In genomic region chr12:77725611-77726010, GRCh38 we compare ENCODE assay signal across 22 cellular contexts.
A peak's percentile ranks its signal among the peaks of the same experiment; 100 is the strongest.
DNase-seq lines count a peak whose midpoint lies in the region; ATAC-seq, FAIRE-seq and TF ChIP-seq lines count a peak whose summit lies in the region.
"Had no signal": no experiment of that assay in that cellular context is flagged by ENCODE, and none has a peak within 500 bp of the region (broad histone marks: within the 10 kb centered on the region; RNA-seq: fewer than 3 reads in every experiment).

No MANE protein-coding gene starts in this region.

- CTCF ChIA-PET in CD4-positive, alpha-beta T cell (lab: Charles Lee), result no interaction called here

- no peaks in the 10 kb centered on the region for H3K4me1 Mint-ChIP-seq in CD4-positive, alpha-beta T cell (ENCODE audit: low read depth)
- H3K4me1 Mint-ChIP-seq: activated B cell treated with CpG ODN at 0.5 μM for 24 hours; central memory CD8-positive, alpha-beta T cell; naive thymus-derived CD8-positive, alpha-beta T cell had no signal

- no peak overlapping the region for H3K4me3 ChIP-seq in adipocyte (ENCODE audit: low read length)
- H3K4me3 ChIP-seq in foreskin fibroblast (ENCODE audit: low read depth in 1 of 2, low read length in 2 of 2), result no peak overlapping the region
- H3K4me3 ChIP-seq: HAP-1, heart right ventricle, PC-9, transverse colon had no signal

- H3K27me3 ChIP-seq in adipocyte (replicated peaks; ENCODE audit: control insufficient read depth, insufficient read depth, low read length), result no peaks in the 10 kb centered on the region
- no peaks in the 10 kb centered on the region for H3K27me3 ChIP-seq in CD4-positive, alpha-beta T cell (ENCODE audit: control insufficient read depth, insufficient read depth, low read length)
- H3K27me3 ChIP-seq: heart right ventricle, transverse colon had no signal

- H3K4me1 ChIP-seq in adipocyte (ENCODE audit: control insufficient read depth, insufficient read depth, low read length), result peaks cover 13% of the 10 kb centered on the region
- H3K4me1 ChIP-seq: transverse colon had no signal

- H3K9ac ChIP-seq in adipocyte (ENCODE audit: low read length), result no peak overlapping the region
- H3K9ac ChIP-seq: KMS-11 had no signal

- no peaks in the 10 kb centered on the region for H3K36me3 ChIP-seq in adipocyte (ENCODE audit: control insufficient read depth, insufficient read depth, low read length, severe bottlenecking)
- H3K36me3 ChIP-seq: HAP-1, heart right ventricle, transverse colon had no signal

- no peak for FAIRE-seq in urothelium cell line (lab: Jason Lieb, UNC)

- no peaks in the 10 kb centered on the region for H3K27me3 Mint-ChIP-seq in CD4-positive, alpha-beta T cell
- H3K27me3 Mint-ChIP-seq: activated B cell treated with CpG ODN at 0.5 μM for 24 hours; central memory CD8-positive, alpha-beta T cell had no signal

- POLR2A ChIA-PET in CD4-positive, alpha-beta T cell (lab: Charles Lee), result no interaction called here

- ATAC-seq in CD4-positive, alpha-beta T cell (ENCODE audit: poor library complexity), result no peak
- no peak for ATAC-seq in GM18861 (IDR thresholded peaks at IDR 0.05; ENCODE audit: unreplicated experiment)
- ATAC-seq: heart right ventricle; naive thymus-derived CD8-positive, alpha-beta T cell; sciatic nerve had no signal

- H3K9me3 ChIP-seq in adipocyte (ENCODE audit: control insufficient read depth, low read length), result no peaks in the 10 kb centered on the region
- H3K9me3 ChIP-seq in CD4-positive, alpha-beta T cell (ENCODE audit: control insufficient read depth, low read length), result no peaks in the 10 kb centered on the region
- H3K9me3 ChIP-seq: HAP-1, heart right ventricle, transverse colon had no signal

- H3K27ac ChIP-seq in CD4-positive, alpha-beta T cell (ENCODE audit: low read depth, low read length), result no peak overlapping the region
- H3K27ac ChIP-seq: 22Rv1, heart right ventricle, KMS-11, PC-9, transverse colon had no signal

- TF ChIP-seq CTCF in foreskin fibroblast (IDR thresholded peaks at IDR 0.05; ENCODE audit: low read depth, low read length), result no peak
- TF ChIP-seq CTCF in CD4-positive, alpha-beta T cell (IDR thresholded peaks at IDR 0.05), result no peak

- intact Hi-C loops in CD4-positive, alpha-beta T cell (cut with DNase I, micrococcal nuclease), result no loop called here

- H3K4me3 Mint-ChIP-seq in CD4-positive, alpha-beta T cell, result no peak overlapping the region
- H3K4me3 Mint-ChIP-seq: activated B cell treated with CpG ODN at 0.5 μM for 24 hours; central memory CD8-positive, alpha-beta T cell; naive thymus-derived CD8-positive, alpha-beta T cell had no signal

- peaks cover 8% of the 10 kb centered on the region for H3K9me3 Mint-ChIP-seq in CD4-positive, alpha-beta T cell
- H3K9me3 Mint-ChIP-seq: activated B cell treated with CpG ODN at 0.5 μM for 24 hours had no signal

- peak; percentile 73 for DNase-seq in NCI-H82 treated with DMSO at 0.1 percent for 48 hours (lab: John Stamatoyannopoulos, UW; ENCODE audit: unreplicated experiment)
- no peak for DNase-seq in NCI-H82 (lab: John Stamatoyannopoulos, UW)
- DNase-seq in adipocyte (ENCODE audit: low read depth), result peak; percentile 14
- peak; percentile 17 to 43 for DNase-seq in foreskin fibroblast
- peak; percentile 6 for DNase-seq in urothelium cell line (ENCODE audit: low spot score)
- no peak for DNase-seq in CD4-positive, alpha-beta T cell
- DNase-seq in GOT3 (lab: John Stamatoyannopoulos, UW), result no peak
- DNase-seq: activated B cell treated with CpG ODN at 0.5 μM for 24 hours; activated naive CD4-positive, alpha-beta T cell treated with anti-CD3 and anti-CD28 coated beads, Interleukin-2, amount 50 U/mL, for 16 hours; heart right ventricle; naive thymus-derived CD8-positive, alpha-beta T cell; NCI-H146; NCI-H446; PC-9; stimulated activated CD4-positive, alpha-beta T cell treated with anti-CD3 and anti-CD28 coated beads, Interleukin-4, amount 100 ng/mL, for 1 hour; transverse colon had no signal

- H3K27ac Mint-ChIP-seq in CD4-positive, alpha-beta T cell, result no peak overlapping the region
- H3K27ac Mint-ChIP-seq: activated B cell treated with CpG ODN at 0.5 μM for 24 hours had no signal

- no peaks in the 10 kb centered on the region for H3K36me3 Mint-ChIP-seq in CD4-positive, alpha-beta T cell (ENCODE audit: low read depth)
- H3K36me3 Mint-ChIP-seq: naive thymus-derived CD8-positive, alpha-beta T cell had no signal

Comparison
In these comparisons a context has a peak if more than half of its experiments do, and no peak if none do; other contexts are left out.
1. DNase-seq: peak in NCI-H82 treated with DMSO at 0.1 percent for 48 hours (single experiment), adipocyte (single experiment), foreskin fibroblast (2 of 2) and urothelium cell line (single experiment); none in NCI-H82 (single experiment), CD4-positive, alpha-beta T cell (0 of 10) and GOT3 (single experiment).